37 cellular contexts compared by ENCODE assay signal in genomic region chr14:92929689-92930608, GRCh38. TPM values are rescaled to one million over a fixed set of nuclear protein-coding genes. Genes with fewer than 3 reads are reported as not detected.
"Had no signal": no experiment of that assay in that cellular context is flagged by ENCODE, and none has a peak within 500 bp of the region (broad histone marks: within the 10 kb centered on the region; RNA-seq: fewer than 3 reads in every experiment).

No MANE protein-coding gene starts in this region.

- H3K27ac Mint-ChIP-seq: activated B cell treated with CpG ODN at 0.5 μM for 24 hours; activated CD4-positive, alpha-beta memory T cell treated with anti-CD3 and anti-CD28 coated beads for 36 hours; activated naive CD8-positive, alpha-beta T cell treated with anti-CD3 and anti-CD28 coated beads for 36 hours; activated T-helper 1 cell treated with anti-CD3 and anti-CD28 coated beads, Interleukin-12 subunit alpha, Interleukin-12 subunit beta, Interleukin-2, Interleukin-4 antibody, amounts not matched to agents 30 ng/mL and 10 ng/mL and 1 ng/mL, durations not matched to agents 14 hours and 24 hours and 36 hours had no signal

- H3K4me1 Mint-ChIP-seq: activated B cell treated with CpG ODN at 0.5 μM for 24 hours; activated naive CD8-positive, alpha-beta T cell treated with anti-CD3 and anti-CD28 coated beads for 36 hours had no signal

- H3K36me3 Mint-ChIP-seq: activated CD4-positive, alpha-beta memory T cell treated with anti-CD3 and anti-CD28 coated beads for 36 hours; activated naive CD8-positive, alpha-beta T cell treated with anti-CD3 and anti-CD28 coated beads for 36 hours; IgD-negative memory B cell had no signal

- H3K27me3 Mint-ChIP-seq: activated B cell treated with CpG ODN at 0.5 μM for 24 hours; activated CD4-positive, alpha-beta memory T cell treated with anti-CD3 and anti-CD28 coated beads for 36 hours had no signal

- H3K27ac ChIP-seq: brain microvascular endothelial cell, VCaP had no signal

- DNase-seq: activated B cell treated with CpG ODN at 0.5 μM for 24 hours; activated CD4-positive, alpha-beta memory T cell treated with anti-CD3 and anti-CD28 coated beads for 36 hours; activated CD4-positive, alpha-beta T cell treated with anti-CD3 and anti-CD28 coated beads for 4 hours; activated CD4-positive, alpha-beta T cell treated with anti-CD3 and anti-CD28 coated beads, Interleukin-2, amount 50 U/mL, for 1 hour; activated CD4-positive, CD25-positive, alpha-beta regulatory T cell treated with anti-CD3 and anti-CD28 coated beads, Interleukin-2, amount 50 U/mL, for 72 hours; activated CD8-positive, alpha-beta memory T cell treated with anti-CD3 and anti-CD28 coated beads, Interleukin-2, amount 50 U/mL, for 4 hours; activated effector memory CD4-positive, alpha-beta T cell treated with Interleukin-2 at 50 U/mL for 16 hours; activated naive CD4-positive, alpha-beta T cell; activated naive CD4-positive, alpha-beta T cell treated with anti-CD3 and anti-CD28 coated beads, Interleukin-2, amount 50 U/mL, for 16 hours; activated naive CD8-positive, alpha-beta T cell treated with anti-CD3 and anti-CD28 coated beads for 36 hours; activated T-cell treated with anti-CD3 and anti-CD28 coated beads for 4 hours; activated T-cell treated with anti-CD3 and anti-CD28 coated beads, Interleukin-2, amount 50 U/mL, for 4 hours; amniotic stem cell; aorta; brain microvascular endothelial cell; Karpas-422; KBM-7; NCI-H1105; NCI-H1417 treated with DMSO at 0.1 percent for 48 hours; NCI-H187 treated with DMSO at 0.1 percent for 48 hours; NCI-H2081; NCI-H2171 treated with DMSO at 0.1 percent for 48 hours; NCI-H2227 treated with DMSO at 0.1 percent for 48 hours; NCI-H446; NCI-H510A treated with DMSO at 0.1 percent for 48 hours; NCI-H526 treated with DMSO at 0.1 percent for 48 hours; NCI-H774; Right ventricle myocardium superior; SW 1271; T-helper 1 cell; T-helper 2 cell; T-helper 9 cell had no signal

- ATAC-seq: activated T-cell treated with anti-CD3 and anti-CD28 coated beads, Interleukin-2, amount 50 U/mL, for 4 hours; Panc1 had no signal

- H3K9me3 Mint-ChIP-seq: activated B cell treated with CpG ODN at 0.5 μM for 24 hours; activated CD4-positive, alpha-beta memory T cell treated with anti-CD3 and anti-CD28 coated beads for 36 hours; activated naive CD8-positive, alpha-beta T cell treated with anti-CD3 and anti-CD28 coated beads for 36 hours; activated T-cell treated with anti-CD3 and anti-CD28 coated beads, Interleukin-2, amount 50 U/mL, for 4 hours; activated T-helper 1 cell treated with anti-CD3 and anti-CD28 coated beads, Interleukin-12 subunit alpha, Interleukin-12 subunit beta, Interleukin-2, Interleukin-4 antibody, amounts not matched to agents 30 ng/mL and 10 ng/mL and 1 ng/mL, durations not matched to agents 14 hours and 24 hours and 36 hours; IgD-negative memory B cell had no signal

- H3K36me3 ChIP-seq: brain microvascular endothelial cell had no signal

- H3K4me3 Mint-ChIP-seq: activated B cell treated with CpG ODN at 0.5 μM for 24 hours; activated CD4-positive, alpha-beta memory T cell treated with anti-CD3 and anti-CD28 coated beads for 36 hours; activated naive CD8-positive, alpha-beta T cell treated with anti-CD3 and anti-CD28 coated beads for 36 hours; activated T-cell treated with anti-CD3 and anti-CD28 coated beads, Interleukin-2, amount 50 U/mL, for 4 hours; activated T-helper 1 cell treated with anti-CD3 and anti-CD28 coated beads, Interleukin-12 subunit alpha, Interleukin-12 subunit beta, Interleukin-2, Interleukin-4 antibody, amounts not matched to agents 30 ng/mL and 10 ng/mL and 1 ng/mL, durations not matched to agents 14 hours and 24 hours and 36 hours; IgD-negative memory B cell had no signal

RNA-seq across cellular contexts. Expression of gene CHGA, which starts 7.0 kb away (rescaled TPM):
- total RNA-seq: activated B cell treated with CpG ODN at 0.5 μM for 24 hours; activated CD4-positive, alpha-beta memory T cell treated with anti-CD3 and anti-CD28 coated beads for 36 hours; activated naive CD8-positive, alpha-beta T cell treated with anti-CD3 and anti-CD28 coated beads for 36 hours; activated T-helper 1 cell treated with anti-CD3 and anti-CD28 coated beads, Interleukin-12 subunit alpha, Interleukin-12 subunit beta, Interleukin-2, Interleukin-4 antibody, amounts not matched to agents 30 ng/mL and 10 ng/mL and 1 ng/mL, durations not matched to agents 14 hours and 24 hours and 36 hours; aorta; Right ventricle myocardium superior; RPMI7951 had no signal
